In the genomic region with DNA sequence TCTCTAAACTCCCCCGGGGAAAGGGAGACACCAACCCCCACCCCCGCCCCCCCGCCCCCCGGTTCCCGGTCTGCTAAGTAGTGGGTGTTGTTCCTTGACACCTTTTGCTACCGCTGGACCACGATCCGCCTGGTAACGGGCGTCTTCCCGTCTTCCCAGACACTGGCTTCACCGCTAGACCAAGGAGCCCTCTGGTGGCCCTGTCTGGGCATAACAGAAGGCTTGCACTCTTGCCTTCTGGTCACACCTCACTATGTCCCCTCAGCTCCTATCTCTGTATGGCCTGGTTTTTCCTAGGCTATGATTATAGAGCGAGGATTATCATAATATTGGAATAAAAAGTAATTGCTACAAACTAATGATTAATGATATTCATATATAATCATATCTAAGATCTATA, we compare ENCODE assay signal across 8 cellular contexts. TPM values are rescaled to one million over a fixed set of nuclear protein-coding genes. Genes with fewer than 3 reads are reported as not detected.
DNase-seq lines count a peak whose midpoint lies in the region; FAIRE-seq and TF ChIP-seq lines count a peak whose summit lies in the region.
"Not testable (repeated sequence)": the region's sequence is repeated elsewhere in the genome, so short reads cannot be mapped to it uniquely, and the experiment has no call there.

No MANE protein-coding gene starts in this region.

- H3K9me3 ChIP-seq in OCI-LY7 (ENCODE audit: low read length); cardiac muscle cell (ENCODE audit: low read depth); neural progenitor cell (ENCODE audit: low read depth); transverse colon: not testable (repeated sequence)

- CTCF ChIA-PET in OCI-LY7 (lab: Charles Lee; ENCODE audit: unreplicated experiment) = not testable (repeated sequence)

- FAIRE-seq in D721Med (lab: Jason Lieb, UNC) = not testable (repeated sequence)

- H3K4me3 Mint-ChIP-seq in neural progenitor cell = not testable (repeated sequence)

- POLR2A ChIA-PET in OCI-LY7 (lab: Charles Lee) = not testable (repeated sequence)

- not testable (repeated sequence) for H4K20me1 ChIP-seq in OCI-LY7 (ENCODE audit: insufficient read depth, low read length); neural progenitor cell (ENCODE audit: low read depth)

- not testable (repeated sequence) for H3K9me2 ChIP-seq in OCI-LY7 (ENCODE audit: insufficient read depth, low read length)

- H3K4me3 ChIP-seq in HFF-Myc (replicated peaks; ENCODE audit: low read depth, low read length); OCI-LY7 (ENCODE audit: low read depth, low read length, poor library complexity, severe bottlenecking); cardiac muscle cell; neural progenitor cell; transverse colon: not testable (repeated sequence)

- not testable (repeated sequence) for H3K27ac Mint-ChIP-seq in neural progenitor cell

- not testable (repeated sequence) for DNase-seq in D721Med (ENCODE audit: insufficient read length, low spot score); HFF-Myc (ENCODE audit: extremely low read depth, low read depth); neural progenitor cell (ENCODE audit: low spot score)
- DNase-seq in OCI-LY7 (ENCODE audit: low spot score) (peak; percentile 42), cerebellar cortex (ENCODE audit: low spot score) (peak; percentile 39), cardiac muscle cell (ENCODE audit: low read depth in 1 of 2, low spot score in 1 of 2) (peak; percentile 12 to 44), transverse colon (peak; percentile 18)
- peak; percentile 33 to 36 for DNase-seq in activated CD4-positive, alpha-beta T cell treated with anti-CD3 and anti-CD28 coated beads, Interleukin-2, amount 50 U/mL, for 48 hours

- H3K4me1 Mint-ChIP-seq in neural progenitor cell = not testable (repeated sequence)

- not testable (repeated sequence) for H3K9me3 Mint-ChIP-seq in neural progenitor cell

- TF ChIP-seq POLR2A in transverse colon (IDR thresholded peaks at IDR 0.05) = not testable (repeated sequence)

- not testable (repeated sequence) for H3F3A ChIP-seq in neural progenitor cell (ENCODE audit: low read depth)

- intact Hi-C loops in OCI-LY7 (cut with micrococcal nuclease; ENCODE audit: unreplicated experiment); transverse colon (cut with DNase I; ENCODE audit: low total_unique reads): not testable (repeated sequence)

- H3K36me3 ChIP-seq in OCI-LY7 (ENCODE audit: insufficient read depth, low read length) (peaks cover 74% of the 10 kb centered on the region), cardiac muscle cell (peaks cover 39% of the 10 kb centered on the region), transverse colon (peaks cover 0 to 62% (median 28%) of the 10 kb centered on the region in 4 donors)
- not testable (repeated sequence) for H3K36me3 ChIP-seq in neural progenitor cell

- 77% methylated on average over 10 of the region's 13 CpGs; no CpG with 5 or more reads in 1 of the 2 donors for WGBS in transverse colon (ENCODE audit: low coverage in 1 of 2), 2 donors

- BruUV-seq in OCI-LY7 (replicated peaks; lab: Mats Ljungman, UMichigan) = not testable (repeated sequence)

- not testable (repeated sequence) for H3K4me1 ChIP-seq in OCI-LY7 (ENCODE audit: insufficient read depth, low read length, poor library complexity, severe bottlenecking); cardiac muscle cell (ENCODE audit: low read depth); neural progenitor cell; transverse colon

- not testable (repeated sequence) for H3K4me2 ChIP-seq in OCI-LY7 (ENCODE audit: low read length); neural progenitor cell

- H3K36me3 Mint-ChIP-seq in neural progenitor cell = peaks cover 53% of the 10 kb centered on the region

- peaks cover 11% of the 10 kb centered on the region; the same call in 1 of the 2 replicates for H3K79me2 ChIP-seq in OCI-LY7 (ENCODE audit: insufficient read depth, low read depth, low read length)
- not testable (repeated sequence) for H3K79me2 ChIP-seq in neural progenitor cell (ENCODE audit: low read depth)

- TF ChIP-seq CTCF in D721Med (IDR thresholded peaks at IDR 0.05; ENCODE audit: insufficient read depth, missing control alignments) (peak; percentile 30), HFF-Myc (IDR thresholded peaks at IDR 0.05; ENCODE audit: low read depth, low read length, missing control alignments) (peak; percentile 26), OCI-LY7 (conservative IDR thresholded peaks at IDR 0.05; ENCODE audit: low read length) (peak; percentile 48; the same call in 1 of the 2 replicates), cardiac muscle cell (IDR thresholded peaks at IDR 0.05; ENCODE audit: low read depth, low read length) (peak; percentile 40), neural progenitor cell (IDR thresholded peaks at IDR 0.05) (peak; percentile 37), transverse colon (IDR thresholded peaks at IDR 0.05) (peak in 4 of 5 experiments; percentile 16 to 31 (median 30))

- H3K9ac ChIP-seq in neural progenitor cell = not testable (repeated sequence)

- not testable (repeated sequence) for H2AFZ ChIP-seq in OCI-LY7 (ENCODE audit: low read length); neural progenitor cell (replicated peaks)

- H3K27me3 Mint-ChIP-seq in neural progenitor cell (ENCODE audit: insufficient read depth, low read depth) = not testable (repeated sequence)

- not testable (repeated sequence) for H3K27ac ChIP-seq in OCI-LY7 (ENCODE audit: low read depth, low read length, poor library complexity, severe bottlenecking); cardiac muscle cell; neural progenitor cell; transverse colon

- not testable (repeated sequence) for TF ChIP-seq EP300 in transverse colon (IDR thresholded peaks at IDR 0.05; ENCODE audit: low read depth)

- in situ Hi-C loops in transverse colon (cut with MboI; ENCODE audit: low pct_ligation_motif_present in 1 of 4, low pct_unique_long_range_greater_than_20kb in 1 of 4, low sequenced_read_pairs in 3 of 4) = not testable (repeated sequence)

- H3K27me3 ChIP-seq in cardiac muscle cell, neural progenitor cell, transverse colon: not testable (repeated sequence)

RNA-seq across cellular contexts. Expression of a gene that starts 19.3 kb away (rescaled TPM):
- 51.2 and 53.8 TPM in 2 replicates for total RNA-seq in OCI-LY7 (2014; rRNA removed; shearing (Covaris generic))
- total RNA-seq in OCI-LY7 (2022) (72.8 and 77.9 TPM in 2 replicates), cardiac muscle cell (40.4 and 50.8 TPM in 2 replicates), neural progenitor cell (ENCODE audit: low replicate concordance) (8.5 and 19.4 TPM in 2 replicates), transverse colon (100 to 1,000 TPM in 2 of 4 donors, 10 to 100 TPM in 2; 90.9 to 113 (median 99.9) TPM)
- polyA plus RNA-seq in cardiac muscle cell = 12.2 and 15.3 TPM in 2 replicates

RNA-seq across cellular contexts. Expression of a gene that starts 47.8 kb away (rescaled TPM):
- 88.0 and 95.4 TPM in 2 replicates for total RNA-seq in OCI-LY7 (2014; rRNA removed; shearing (Covaris generic))
- 113 and 121 TPM in 2 replicates for total RNA-seq in OCI-LY7 (2022)
- total RNA-seq in cardiac muscle cell = 37.2 and 37.9 TPM in 2 replicates
- 27.8 and 37.1 TPM in 2 replicates for polyA plus RNA-seq in cardiac muscle cell
- total RNA-seq in neural progenitor cell (ENCODE audit: low replicate concordance) = 59.1 and 65.7 TPM in 2 replicates
- 100 to 1,000 TPM in 2 of 4 donors, 10 to 100 TPM in 2; 46.0 to 146 (median 88.6) TPM for total RNA-seq in transverse colon
